ENCODE assay signal across 1 cellular context in the genomic region with DNA sequence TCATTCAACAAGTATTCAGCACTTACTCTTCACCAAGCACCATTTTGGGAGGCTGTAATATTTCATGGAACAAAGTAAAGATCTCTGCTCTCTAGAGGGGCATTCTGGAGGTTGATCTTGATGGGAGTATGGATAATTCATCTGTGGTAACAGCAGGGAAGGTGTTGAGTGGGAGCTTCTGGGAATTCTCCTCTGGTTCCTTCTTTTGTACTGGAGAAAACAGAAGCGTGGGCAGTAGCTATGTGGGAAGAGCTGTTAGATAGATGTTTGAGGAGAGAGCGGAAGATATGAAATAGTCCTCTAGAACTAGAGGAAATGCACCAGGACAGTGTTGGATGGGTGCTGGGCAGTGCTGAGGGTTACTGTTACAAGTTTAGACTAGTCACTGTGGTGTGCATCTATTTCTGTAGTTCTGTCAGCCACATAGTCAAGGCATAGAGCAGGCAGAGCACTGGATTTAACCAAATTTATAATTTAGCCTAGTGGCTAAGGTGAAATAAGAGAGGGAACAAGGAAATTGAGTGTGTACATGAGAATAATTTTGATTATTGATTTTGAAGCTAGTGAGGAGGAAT.
TF ChIP-seq lines count a peak whose summit lies in the region.

No MANE protein-coding gene starts in this region.

TF ChIP-seq in K562, 482 proteins besides CTCF, POLR2A, EP300 and RAD21:
- TF ChIP-seq, protein P1, sequence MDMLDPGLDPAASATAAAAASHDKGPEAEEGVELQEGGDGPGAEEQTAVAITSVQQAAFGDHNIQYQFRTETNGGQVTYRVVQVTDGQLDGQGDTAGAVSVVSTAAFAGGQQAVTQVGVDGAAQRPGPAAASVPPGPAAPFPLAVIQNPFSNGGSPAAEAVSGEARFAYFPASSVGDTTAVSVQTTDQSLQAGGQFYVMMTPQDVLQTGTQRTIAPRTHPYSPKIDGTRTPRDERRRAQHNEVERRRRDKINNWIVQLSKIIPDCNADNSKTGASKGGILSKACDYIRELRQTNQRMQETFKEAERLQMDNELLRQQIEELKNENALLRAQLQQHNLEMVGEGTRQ (CRISPR knock-in tag; IDR thresholded peaks at IDR 0.05) = no peak
- no peak for TF ChIP-seq CHD4 (IDR thresholded peaks at IDR 0.05; ENCODE audit: insufficient read depth, insufficient replicate concordance, low read depth, low read length, poor library complexity, severe bottlenecking)
- TF ChIP-seq HDAC3 (IDR thresholded peaks at IDR 0.05; ENCODE audit: borderline replicate concordance, partially characterized antibody) = no peak
- no peak for TF ChIP-seq XRCC3 (IDR thresholded peaks at IDR 0.05)
- no peak for TF ChIP-seq SRF (CRISPR knock-in tag; IDR thresholded peaks at IDR 0.05)
- TF ChIP-seq ZNF764 (CRISPR knock-in tag; IDR thresholded peaks at IDR 0.05; ENCODE audit: low read depth) = no peak
- no peak for TF ChIP-seq RBM39 (optimal IDR thresholded peaks at IDR 0.05; ENCODE audit: low read depth, low read length)
